Comparison of ENCODE assay signal across 23 cellular contexts in the genomic region with DNA sequence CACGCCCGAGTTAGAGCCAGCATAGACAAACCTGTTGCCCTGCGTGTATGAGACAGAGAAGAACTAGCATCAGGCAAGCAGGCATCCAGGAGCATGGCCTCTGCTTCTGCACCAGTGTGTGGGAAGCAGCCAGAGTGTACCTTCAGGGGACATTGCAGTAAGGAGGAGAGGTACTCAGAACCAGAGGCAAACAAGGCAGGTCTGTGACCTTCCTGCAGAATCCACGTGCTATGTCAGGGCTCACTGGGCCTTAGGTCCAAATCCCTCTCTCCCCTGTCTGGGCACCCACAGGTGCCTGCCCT.
DNase-seq lines count a peak whose midpoint lies in the region; ATAC-seq and TF ChIP-seq lines count a peak whose summit lies in the region.
"Had no signal": no experiment of that assay in that cellular context is flagged by ENCODE, and none has a peak within 500 bp of the region (broad histone marks: within the 10 kb centered on the region; RNA-seq: fewer than 3 reads in every experiment).

No MANE protein-coding gene starts in this region.

- POLR2A ChIA-PET in T-cell (lab: Charles Lee): no interaction called here

- peak overlapping the region; percentile 78 for H3K27ac Mint-ChIP-seq in activated CD4-positive, alpha-beta T cell treated with anti-CD3 and anti-CD28 coated beads, Interleukin-2, amount 10 ng/mL, durations not matched to agents 24 days and 14 days
- peak overlapping the region; percentile 72 to 89 for H3K27ac Mint-ChIP-seq in T-cell
- H3K27ac Mint-ChIP-seq in central memory CD8-positive, alpha-beta T cell (ENCODE audit: low read depth): peak overlapping the region; percentile 62

- no peak for ATAC-seq in T-cell (replicated peaks in 1 of 4)
- no peak for ATAC-seq in central memory CD8-positive, alpha-beta T cell (replicated peaks; ENCODE audit: extremely low read depth, poor library complexity, severe bottlenecking)
- ATAC-seq: heart left ventricle, mucosa of descending colon had no signal

- no peak overlapping the region for H3K4me3 Mint-ChIP-seq in activated CD4-positive, alpha-beta T cell treated with anti-CD3 and anti-CD28 coated beads, Interleukin-2, amount 10 ng/mL, durations not matched to agents 24 days and 14 days
- no peak overlapping the region for H3K4me3 Mint-ChIP-seq in T-cell
- H3K4me3 Mint-ChIP-seq in central memory CD8-positive, alpha-beta T cell: no peak overlapping the region

- H3K4me1 Mint-ChIP-seq in activated CD4-positive, alpha-beta T cell treated with anti-CD3 and anti-CD28 coated beads, Interleukin-2, amount 10 ng/mL, durations not matched to agents 24 days and 14 days: peaks cover 43% of the 10 kb centered on the region
- peaks cover 57 to 66% (median 65%) of the 10 kb centered on the region in 3 donors for H3K4me1 Mint-ChIP-seq in T-cell
- peaks cover 27% of the 10 kb centered on the region for H3K4me1 Mint-ChIP-seq in central memory CD8-positive, alpha-beta T cell

- no peaks in the 10 kb centered on the region for H3K9me3 Mint-ChIP-seq in activated CD4-positive, alpha-beta T cell treated with anti-CD3 and anti-CD28 coated beads, Interleukin-2, amount 10 ng/mL, durations not matched to agents 24 days and 14 days
- H3K9me3 Mint-ChIP-seq in T-cell: no peaks in the 10 kb centered on the region
- H3K9me3 Mint-ChIP-seq in central memory CD8-positive, alpha-beta T cell: no peaks in the 10 kb centered on the region

- H3K36me3 ChIP-seq in neutrophil: peaks cover 88% of the 10 kb centered on the region

- no peak for DNase-seq in activated CD4-positive, alpha-beta T cell treated with anti-CD3 and anti-CD28 coated beads, Interleukin-2, amount 10 ng/mL, durations not matched to agents 24 days and 14 days
- no peak for DNase-seq in activated CD4-positive, alpha-beta T cell treated with anti-CD3 and anti-CD28 coated beads, Interleukin-2, amount 50 U/mL, for 1 hour
- DNase-seq in T-cell (no peak), D341Med (ENCODE audit: low spot score) (no peak), cardiac septum (ENCODE audit: low spot score) (no peak)
- DNase-seq in central memory CD8-positive, alpha-beta T cell (ENCODE audit: low spot score in 2 of 2): no peak
- no peak for DNase-seq in stimulated activated CD4-positive, alpha-beta T cell treated with anti-CD3 and anti-CD28 coated beads, Interleukin-2, amount 100 ng/mL, for 48 hours
- DNase-seq: activated gamma-delta T cell, C1 segment of cervical spinal cord, heart left ventricle, left ventricle myocardium inferior, mucosa of descending colon, NCI-H1436, NCI-H2171, NCI-H526, occipital lobe, retina, RPMI8226, T1000 had no signal

- H3K4me3 ChIP-seq in neutrophil (ENCODE audit: low read depth in 1 of 2, low read length in 1 of 2): peak overlapping the region; percentile 31 to 37
- H3K4me3 ChIP-seq: heart left ventricle, left ventricle myocardium inferior, mucosa of descending colon, SK-N-MC, spleen, vagina had no signal

- no peaks in the 10 kb centered on the region for H3K27me3 Mint-ChIP-seq in activated CD4-positive, alpha-beta T cell treated with anti-CD3 and anti-CD28 coated beads, Interleukin-2, amount 10 ng/mL, durations not matched to agents 24 days and 14 days
- no peaks in the 10 kb centered on the region for H3K27me3 Mint-ChIP-seq in T-cell
- H3K27me3 Mint-ChIP-seq in central memory CD8-positive, alpha-beta T cell: no peaks in the 10 kb centered on the region

- CTCF ChIA-PET in T-cell (lab: Charles Lee): no interaction called here

- no peaks in the 10 kb centered on the region for H3K27me3 ChIP-seq in neutrophil
- H3K27me3 ChIP-seq: heart left ventricle, spleen, vagina had no signal

- peak overlapping the region; percentile 99 for H3K27ac ChIP-seq in neutrophil
- H3K27ac ChIP-seq: heart left ventricle, left ventricle myocardium inferior, SK-N-MC, vagina had no signal

- intact Hi-C loops in activated CD4-positive, alpha-beta T cell treated with anti-CD3 and anti-CD28 coated beads, Interleukin-2, amount 10 ng/mL, durations not matched to agents 24 days and 14 days (cut with micrococcal nuclease): no loop called here
- intact Hi-C loops in cardiac septum (cut with DNase I): no loop called here

- no peaks in the 10 kb centered on the region for H3K9me3 ChIP-seq in neutrophil
- H3K9me3 ChIP-seq: heart left ventricle, left ventricle myocardium inferior, mucosa of descending colon, spleen, vagina had no signal

- no peak for TF ChIP-seq CTCF in neutrophil (IDR thresholded peaks at IDR 0.05)

- H3K36me3 Mint-ChIP-seq in activated CD4-positive, alpha-beta T cell treated with anti-CD3 and anti-CD28 coated beads, Interleukin-2, amount 10 ng/mL, durations not matched to agents 24 days and 14 days (ENCODE audit: low read depth): peaks cover 88% of the 10 kb centered on the region
- peaks cover 73% of the 10 kb centered on the region for H3K36me3 Mint-ChIP-seq in T-cell
- H3K36me3 Mint-ChIP-seq in central memory CD8-positive, alpha-beta T cell (ENCODE audit: insufficient read depth): peaks cover 81% of the 10 kb centered on the region

- peaks cover 50 to 68% of the 10 kb centered on the region in 2 experiments for H3K4me1 ChIP-seq in neutrophil (ENCODE audit: control insufficient read depth in 1 of 2, insufficient read depth in 1 of 2, low read depth in 1 of 2, low read length in 1 of 2)
- H3K4me1 ChIP-seq: left ventricle myocardium inferior had no signal
